Comparison of ENCODE assay signal across 34 cellular contexts in genomic region chr19:7716762-7717161, GRCh38. TPM values are rescaled to one million over a fixed set of nuclear protein-coding genes. Genes with fewer than 3 reads are reported as not detected.
"Had no signal": no experiment of that assay in that cellular context is flagged by ENCODE, and none has a peak within 500 bp of the region (broad histone marks: within the 10 kb centered on the region; RNA-seq: fewer than 3 reads in every experiment).

No MANE protein-coding gene starts in this region.

- H3K9ac ChIP-seq: neural progenitor cell, parathyroid adenoma had no signal

- H2AFZ ChIP-seq: neural progenitor cell, parathyroid adenoma had no signal

- H3K27me3 Mint-ChIP-seq: stimulated activated naive B cell treated with anti-CD40 and anti-IgM and Interleukin-4, amounts not matched to agents 10 μg/mL and 1 μg/mL and 100 μg/mL, for 72 hours; stimulated activated naive CD8-positive, alpha-beta T cell treated with anti-CD3 and anti-CD28 coated beads, Interleukin-15, Interleukin-2, amounts not matched to agents 100 ng/mL and 50 ng/mL, for 24 hours had no signal

- H3K36me3 Mint-ChIP-seq: natural killer cell, neural progenitor cell had no signal

- H3K27ac ChIP-seq: neural progenitor cell, ovary, parathyroid adenoma, psoas muscle, skin epidermis, spleen, stomach, thoracic aorta, thyroid gland, tibial nerve, upper lobe of left lung, vagina had no signal

- DNase-seq: natural killer cell; occipital lobe; ovary; posterior cingulate gyrus; psoas muscle; right cardiac atrium; spleen; stimulated activated CD4-positive, alpha-beta T cell treated with anti-CD3 and anti-CD28 coated beads, Interleukin-12 subunit alpha, Interleukin-12 subunit beta, amount 100 ng/mL, for 4 hours; stimulated activated CD4-positive, alpha-beta T cell treated with anti-CD3 and anti-CD28 coated beads, Interleukin-1b, Interleukin-23, amount 100 ng/mL, for 48 hours; stimulated activated CD4-positive, alpha-beta T cell treated with anti-CD3 and anti-CD28 coated beads, Interleukin-4, amount 100 ng/mL, for 1 hour; stimulated activated CD4-positive, alpha-beta T cell treated with anti-CD3 and anti-CD28 coated beads, Interleukin-4, amount 100 ng/mL, for 4 hours; stimulated activated CD8-positive, alpha-beta memory T cell treated with anti-CD3 and anti-CD28 coated beads, Interleukin-4, amount 100 ng/mL, for 48 hours; stimulated activated naive B cell treated with anti-CD40 and anti-IgM and Interleukin-4, amounts not matched to agents 10 μg/mL and 1 μg/mL and 100 μg/mL, for 72 hours; stimulated activated naive CD4-positive, alpha-beta T cell treated with Interleukin-2 at 50 U/mL for 16 hours; stomach; thyroid gland; trophoblast cell; upper lobe of left lung had no signal

- H3K4me1 Mint-ChIP-seq: natural killer cell, nephron had no signal

- H3K4me3 Mint-ChIP-seq: natural killer cell; nephron; neural progenitor cell; stimulated activated naive B cell treated with anti-CD40 and anti-IgM and Interleukin-4, amounts not matched to agents 10 μg/mL and 1 μg/mL and 100 μg/mL, for 72 hours; stimulated activated naive CD8-positive, alpha-beta T cell treated with anti-CD3 and anti-CD28 coated beads, Interleukin-15, Interleukin-2, amounts not matched to agents 100 ng/mL and 50 ng/mL, for 24 hours had no signal

- ATAC-seq: natural killer cell; psoas muscle; right cardiac atrium; sciatic nerve; stimulated activated naive B cell treated with anti-CD40 and anti-IgM and Interleukin-4, amounts not matched to agents 10 μg/mL and 1 μg/mL and 100 μg/mL, for 72 hours had no signal

- H3K27ac Mint-ChIP-seq: natural killer cell; nephron; neural progenitor cell; progenitor cell of endocrine pancreas; stimulated activated naive CD8-positive, alpha-beta T cell treated with anti-CD3 and anti-CD28 coated beads, Interleukin-15, Interleukin-2, amounts not matched to agents 100 ng/mL and 50 ng/mL, for 24 hours had no signal

- H3K27me3 ChIP-seq: neural progenitor cell, ovary, spleen, thyroid gland, tibial nerve, upper lobe of left lung, vagina had no signal

- H3K4me2 ChIP-seq: neural progenitor cell, smooth muscle cell had no signal

- H3K4me1 ChIP-seq: neural progenitor cell, parathyroid adenoma, psoas muscle, stomach, thyroid gland, tibial nerve, upper lobe of left lung, vagina had no signal

- H3K4me3 ChIP-seq: neural progenitor cell, ovary, psoas muscle, skin epidermis, smooth muscle cell, spleen, stomach, thoracic aorta, thyroid gland, tibial nerve, upper lobe of left lung, vagina had no signal

- H3K9me3 Mint-ChIP-seq: natural killer cell; neural progenitor cell; stimulated activated naive CD8-positive, alpha-beta T cell treated with anti-CD3 and anti-CD28 coated beads, Interleukin-15, Interleukin-2, amounts not matched to agents 100 ng/mL and 50 ng/mL, for 24 hours had no signal

- H3K79me2 ChIP-seq: parathyroid adenoma had no signal

RNA-seq across cellular contexts. Expression of gene FCER2, which starts 14.8 kb away (rescaled TPM):
- total RNA-seq: occipital lobe, osteoblast, progenitor cell of endocrine pancreas, renal cortical epithelial cell, right cardiac atrium, smooth muscle cell, thyroid gland, ureter, vagina had no signal
- polyA plus RNA-seq: neural cell, smooth muscle cell had no signal

RNA-seq across cellular contexts. Expression of gene CLEC4G, which starts 15.1 kb away (rescaled TPM):
- total RNA-seq: natural killer cell, osteoblast, progenitor cell of endocrine pancreas, renal cortical epithelial cell, smooth muscle cell had no signal
- polyA plus RNA-seq: neural cell, smooth muscle cell had no signal

RNA-seq across cellular contexts. Expression of gene CD209, which starts 30.6 kb away (rescaled TPM):
- total RNA-seq: osteoblast, progenitor cell of endocrine pancreas, smooth muscle cell had no signal
- polyA plus RNA-seq: neural cell, smooth muscle cell had no signal

RNA-seq across cellular contexts. Expression of gene MCEMP1, which starts 39.9 kb away (rescaled TPM):
- total RNA-seq: osteoblast, progenitor cell of endocrine pancreas, renal cortical epithelial cell, smooth muscle cell, temporal lobe, ureter, vagina had no signal
- polyA plus RNA-seq: neural cell, smooth muscle cell had no signal
